In genomic region chr12:20561886-20562285, GRCh38 we compare ENCODE assay signal across 21 cellular contexts.
A peak's percentile ranks its signal among the peaks of the same experiment; 100 is the strongest.
DNase-seq lines count a peak whose midpoint lies in the region; ATAC-seq, FAIRE-seq and TF ChIP-seq lines count a peak whose summit lies in the region.
"Had no signal": no experiment of that assay in that cellular context is flagged by ENCODE, and none has a peak within 500 bp of the region (broad histone marks: within the 10 kb centered on the region; RNA-seq: fewer than 3 reads in every experiment).

No MANE protein-coding gene starts in this region.

- no peak for ATAC-seq in Right ventricle myocardium inferior
- ATAC-seq in thoracic aorta (ENCODE audit: insufficient number of reproducible peaks, low FRiP score, low read depth), result no peak
- ATAC-seq in GM21390 (IDR thresholded peaks at IDR 0.05; ENCODE audit: unreplicated experiment), result no peak

- H3K36me3 ChIP-seq in left ventricle myocardium inferior, result no peaks in the 10 kb centered on the region
- no peaks in the 10 kb centered on the region for H3K36me3 ChIP-seq in thoracic aorta
- no peaks in the 10 kb centered on the region for H3K36me3 ChIP-seq in tibial nerve

- no peak overlapping the region for H3K4me3 ChIP-seq in left ventricle myocardium inferior
- H3K4me3 ChIP-seq in coronary artery, result peak overlapping the region; percentile 26
- peak overlapping the region; percentile 66 for H3K4me3 ChIP-seq in thoracic aorta
- no peak overlapping the region for H3K4me3 ChIP-seq in tibial nerve

- peak overlapping the region; percentile 54 for H3K27ac ChIP-seq in left ventricle myocardium inferior (replicated peaks)
- peak overlapping the region; percentile 4 to 61 for H3K27ac ChIP-seq in coronary artery
- peak overlapping the region; percentile 50 to 63 for H3K27ac ChIP-seq in thoracic aorta
- H3K27ac ChIP-seq in tibial nerve, result no peak overlapping the region
- H3K27ac ChIP-seq: HL-60 had no signal

- TF ChIP-seq POLR2A in tibial nerve (IDR thresholded peaks at IDR 0.05), result no peak

- no peak for TF ChIP-seq EP300 in tibial nerve (IDR thresholded peaks at IDR 0.05)

- H3K4me1 ChIP-seq in left ventricle myocardium inferior (peaks cover 98% of the 10 kb centered on the region), thoracic aorta (ENCODE audit: control insufficient read depth in 1 of 2, low read depth in 2 of 2) (peaks cover 11 to 81% of the 10 kb centered on the region in 2 donors), tibial nerve (no peaks in the 10 kb centered on the region)

- no peaks in the 10 kb centered on the region for H3K27me3 ChIP-seq in left ventricle myocardium inferior (ENCODE audit: low read depth)
- no peaks in the 10 kb centered on the region for H3K27me3 ChIP-seq in thoracic aorta (replicated peaks; ENCODE audit: insufficient read depth)
- no peaks in the 10 kb centered on the region for H3K27me3 ChIP-seq in tibial nerve

- TF ChIP-seq CTCF in left ventricle myocardium inferior (IDR thresholded peaks at IDR 0.05; ENCODE audit: borderline replicate concordance) (no peak), coronary artery (IDR thresholded peaks at IDR 0.05) (no peak), thoracic aorta (IDR thresholded peaks at IDR 0.05) (no peak), tibial nerve (IDR thresholded peaks at IDR 0.05) (no peak)

- peak; percentile 33 for FAIRE-seq in islet of Langerhans (lab: Jason Lieb, UNC)
- FAIRE-seq: G401.6, RCC 7860 had no signal

- 58 to 72% methylated on average over 5 of the region's 5 CpGs for WGBS in tibial nerve, 2 donors

- DNase-seq in left ventricle myocardium inferior (no peak), Right ventricle myocardium inferior (ENCODE audit: missing footprints) (no peak), coronary artery (ENCODE audit: low spot score) (no peak), thoracic aorta (ENCODE audit: low spot score) (no peak), tibial nerve (ENCODE audit: low spot score in 2 of 2) (no peak), NCI-H2227 (lab: John Stamatoyannopoulos, UW; ENCODE audit: unreplicated experiment) (no peak)
- DNase-seq: 8988T, COR-L47, DMS 273 treated with DMSO at 0.1 percent for 48 hours, DND-41, HFFc6, NCI-H1048, NCI-H1436 treated with DMSO at 0.1 percent for 48 hours, NCI-H2029 treated with DMSO at 0.1 percent for 48 hours, NCI-H2171 treated with DMSO at 0.1 percent for 48 hours, SHP77 had no signal

- H3K9me3 ChIP-seq in left ventricle myocardium inferior (replicated peaks) (no peaks in the 10 kb centered on the region), thoracic aorta (no peaks in the 10 kb centered on the region), tibial nerve (no peaks in the 10 kb centered on the region)

- intact Hi-C loops in left ventricle myocardium inferior (cut with micrococcal nuclease), result no loop called here
- intact Hi-C loops in Right ventricle myocardium inferior (cut with DNase I), result no loop called here

Comparison
In these comparisons a context has a peak if more than half of its experiments do, and no peak if none do; other contexts are left out.
1. H3K27ac ChIP-seq: peak in left ventricle myocardium inferior (single experiment), coronary artery (2 of 2) and thoracic aorta (2 of 2); none in tibial nerve (0 of 4).
2. H3K4me3 ChIP-seq: peak in coronary artery (single experiment) and thoracic aorta (single experiment); none in left ventricle myocardium inferior (single experiment) and tibial nerve (0 of 4).